16 cellular contexts compared by ENCODE assay signal in genomic region chr11:101618691-101619090, GRCh38. TPM values are rescaled to one million over a fixed set of nuclear protein-coding genes. Genes with fewer than 3 reads are reported as not detected.
DNase-seq lines count a peak whose midpoint lies in the region; ATAC-seq and TF ChIP-seq lines count a peak whose summit lies in the region.
"Had no signal": no experiment of that assay in that cellular context is flagged by ENCODE, and none has a peak within 500 bp of the region (broad histone marks: within the 10 kb centered on the region; RNA-seq: fewer than 3 reads in every experiment).

No MANE protein-coding gene starts in this region.

- 0 out of 2 replicates have a peak, but pooled peaks cover 3% of the 10 kb centered on the region for H3K9me2 ChIP-seq in Karpas-422 (replicated peaks; ENCODE audit: insufficient read depth, low read length)

- H3K27me3 ChIP-seq in ACC112 (ENCODE audit: insufficient read depth, low read length) (peaks cover 9% of the 10 kb centered on the region), kidney epithelial cell (ENCODE audit: control insufficient read depth, insufficient read depth, low read length) (no peaks in the 10 kb centered on the region), Karpas-422 (ENCODE audit: low read length) (no peaks in the 10 kb centered on the region)

- peak; percentile 76 for DNase-seq in HPDE6-E6E7 (ENCODE audit: extremely low spot score)
- peak; percentile 41 for DNase-seq in astrocyte of the cerebellum (ENCODE audit: low read depth)
- DNase-seq in kidney epithelial cell (ENCODE audit: low read depth) = peak; percentile 31
- DNase-seq in globus pallidus (ENCODE audit: low spot score) = no peak
- DNase-seq in SW 1271 (lab: John Stamatoyannopoulos, UW) = no peak
- no peak for DNase-seq in Karpas-422
- DNase-seq: activated CD4-positive, alpha-beta memory T cell treated with anti-CD3 and anti-CD28 coated beads, Interleukin-2, amount 10 ng/mL, durations not matched to agents 7 days and 5 days; activated T-cell treated with anti-CD3 and anti-CD28 coated beads, Interleukin-2, amount 50 U/mL, for 48 hours; NCI-H187 treated with DMSO at 0.1 percent for 48 hours; NCI-H524; occipital lobe; small intestine; stimulated activated naive B cell treated with anti-CD40 and anti-IgM and Interleukin-4, amounts not matched to agents 10 μg/mL and 1 μg/mL and 100 μg/mL, for 72 hours had no signal

- H3K4me1 ChIP-seq in ACC112 (ENCODE audit: control insufficient read depth, insufficient read depth, low read length, unreplicated experiment) (peaks cover 6% of the 10 kb centered on the region), Karpas-422 (ENCODE audit: low read length) (no peaks in the 10 kb centered on the region)

- no peaks in the 10 kb centered on the region for H3K79me2 ChIP-seq in ACC112 (ENCODE audit: control insufficient read depth, insufficient read depth, low read length, unreplicated experiment)
- H3K79me2 ChIP-seq in Karpas-422 (ENCODE audit: low read length) = no peaks in the 10 kb centered on the region

- H3K4me3 ChIP-seq in ACC112 (ENCODE audit: low read depth, low read length) (no peak overlapping the region), astrocyte of the cerebellum (ENCODE audit: low read depth, low read length) (no peak overlapping the region), kidney epithelial cell (ENCODE audit: low read depth, low read length) (no peak overlapping the region), Karpas-422 (ENCODE audit: low read length) (no peak overlapping the region)

- in situ Hi-C loops in astrocyte of the cerebellum (cut with HindIII; ENCODE audit: low sequenced_read_pairs) = no loop called here

- H3K4me2 ChIP-seq in Karpas-422 (ENCODE audit: low read depth, low read length, poor library complexity, severe bottlenecking) = no peak overlapping the region

- H3K27ac ChIP-seq in ACC112 (ENCODE audit: low read depth, low read length) (peak overlapping the region; percentile 50), Karpas-422 (ENCODE audit: low read length) (no peak overlapping the region)

- H4K20me1 ChIP-seq in Karpas-422 (ENCODE audit: insufficient read depth, low read depth, low read length) = no peaks in the 10 kb centered on the region

- no peak for ATAC-seq in HG03469 (IDR thresholded peaks at IDR 0.05; ENCODE audit: unreplicated experiment)
- ATAC-seq: SK-N-SH treated with all-trans-retinoic acid at 6 μM for 48 hours; stimulated activated naive B cell treated with anti-CD40 and anti-IgM and Interleukin-4, amounts not matched to agents 10 μg/mL and 1 μg/mL and 100 μg/mL, for 72 hours had no signal

- no peaks in the 10 kb centered on the region for H3K36me3 ChIP-seq in ACC112 (ENCODE audit: insufficient read depth, low read length)
- H3K36me3 ChIP-seq in kidney epithelial cell (ENCODE audit: control insufficient read depth, insufficient read depth, low read length) = no peaks in the 10 kb centered on the region
- H3K36me3 ChIP-seq in Karpas-422 (ENCODE audit: insufficient read depth, low read length) = no peaks in the 10 kb centered on the region

- 0 out of 2 replicates have a peak, but pooled peaks cover 3% of the 10 kb centered on the region for H3K9me3 ChIP-seq in Karpas-422 (ENCODE audit: low read length)

- TF ChIP-seq CTCF in astrocyte of the cerebellum (IDR thresholded peaks at IDR 0.05; ENCODE audit: low read depth, low read length, missing control alignments) (no peak), kidney epithelial cell (IDR thresholded peaks at IDR 0.05; ENCODE audit: insufficient read depth, low read length, poor library complexity, severe bottlenecking) (no peak)

- no peak overlapping the region for H2AFZ ChIP-seq in ACC112 (ENCODE audit: low read length, unreplicated experiment)
- H2AFZ ChIP-seq in Karpas-422 (ENCODE audit: low read length) = no peak overlapping the region

- no peak overlapping the region for H3K9ac ChIP-seq in Karpas-422 (ENCODE audit: low read length)

RNA-seq across cellular contexts. Expression of gene TRPC6, which starts 34.9 kb away (rescaled TPM):
- total RNA-seq in kidney epithelial cell = not detected in 2 replicates
- total RNA-seq in Karpas-422 (2014; rRNA removed; shearing (Covaris generic); ENCODE audit: low replicate concordance) = not detected in 2 replicates
- total RNA-seq: activated CD4-positive, alpha-beta memory T cell treated with anti-CD3 and anti-CD28 coated beads, Interleukin-2, amount 10 ng/mL, durations not matched to agents 7 days and 5 days had no signal

Comparison
In these comparisons a context has a peak if more than half of its experiments do, and no peak if none do; other contexts are left out.
1. DNase-seq: peak in HPDE6-E6E7 (single experiment), astrocyte of the cerebellum (single experiment) and kidney epithelial cell (single experiment); none in globus pallidus (single experiment), SW 1271 (0 of 2) and Karpas-422 (single experiment).